In the genomic region with DNA sequence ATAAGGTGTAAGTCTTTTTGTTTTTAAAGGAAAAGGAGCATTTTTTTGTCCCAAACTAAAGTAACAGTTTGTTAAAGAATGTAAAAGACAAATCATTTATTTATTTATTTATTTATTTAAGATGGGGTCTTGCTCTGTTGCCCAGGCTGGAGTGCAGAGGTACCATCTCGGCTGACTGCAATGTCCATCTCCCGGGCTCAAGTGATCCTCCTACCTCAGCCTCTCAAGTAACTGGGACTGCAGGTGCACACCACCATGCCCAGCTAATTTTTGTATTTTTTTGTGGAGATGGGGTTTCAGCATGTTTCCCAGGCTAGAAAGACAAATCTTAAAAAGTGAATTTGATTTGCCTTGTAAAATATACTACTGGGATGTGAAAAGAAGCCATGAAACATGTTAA, we compare ENCODE assay signal across 3 cellular contexts.
A peak's percentile ranks its signal among the peaks of the same experiment; 100 is the strongest.
TF ChIP-seq lines count a peak whose summit lies in the region.

No MANE protein-coding gene starts in this region.

TF ChIP-seq in HEK293, 187 proteins besides CTCF, POLR2A, EP300 and RAD21:
- TF ChIP-seq ZNF121 (tag by site-specific recombination; IDR thresholded peaks at IDR 0.05): 0 out of 2 replicates have a peak, but pooled peaks have one; percentile 64
- no peak for TF ChIP-seq ZNF677 (tag by site-specific recombination; IDR thresholded peaks at IDR 0.05)
TF ChIP-seq in HEK293: peak in this region for 1.

TF ChIP-seq in IMR-90, 13 proteins besides CTCF, POLR2A, EP300 and RAD21:
- TF ChIP-seq MAZ (IDR thresholded peaks at IDR 0.05; ENCODE audit: borderline replicate concordance, low read depth, low read length): no peak

TF ChIP-seq in WTC11, 78 proteins besides CTCF, POLR2A, EP300 and RAD21:
- no peak for TF ChIP-seq MXD4 (CRISPR knock-in tag; IDR thresholded peaks at IDR 0.05; ENCODE audit: borderline replicate concordance)
- TF ChIP-seq TEAD1 (CRISPR knock-in tag; IDR thresholded peaks at IDR 0.05): no peak
- peak; percentile 68; the same call in 1 of the 2 replicates for TF ChIP-seq ZNF317 (CRISPR knock-in tag; IDR thresholded peaks at IDR 0.05; ENCODE audit: borderline replicate concordance, low read depth)
- TF ChIP-seq, protein P1, sequence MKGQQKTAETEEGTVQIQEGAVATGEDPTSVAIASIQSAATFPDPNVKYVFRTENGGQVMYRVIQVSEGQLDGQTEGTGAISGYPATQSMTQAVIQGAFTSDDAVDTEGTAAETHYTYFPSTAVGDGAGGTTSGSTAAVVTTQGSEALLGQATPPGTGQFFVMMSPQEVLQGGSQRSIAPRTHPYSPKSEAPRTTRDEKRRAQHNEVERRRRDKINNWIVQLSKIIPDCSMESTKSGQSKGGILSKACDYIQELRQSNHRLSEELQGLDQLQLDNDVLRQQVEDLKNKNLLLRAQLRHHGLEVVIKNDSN (CRISPR knock-in tag; IDR thresholded peaks at IDR 0.05): no peak
- peak; percentile 53; the same call in 1 of the 2 replicates for TF ChIP-seq ZNF121 (CRISPR knock-in tag; IDR thresholded peaks at IDR 0.05)
